ENCODE assay signal across 15 cellular contexts in the genomic region with DNA sequence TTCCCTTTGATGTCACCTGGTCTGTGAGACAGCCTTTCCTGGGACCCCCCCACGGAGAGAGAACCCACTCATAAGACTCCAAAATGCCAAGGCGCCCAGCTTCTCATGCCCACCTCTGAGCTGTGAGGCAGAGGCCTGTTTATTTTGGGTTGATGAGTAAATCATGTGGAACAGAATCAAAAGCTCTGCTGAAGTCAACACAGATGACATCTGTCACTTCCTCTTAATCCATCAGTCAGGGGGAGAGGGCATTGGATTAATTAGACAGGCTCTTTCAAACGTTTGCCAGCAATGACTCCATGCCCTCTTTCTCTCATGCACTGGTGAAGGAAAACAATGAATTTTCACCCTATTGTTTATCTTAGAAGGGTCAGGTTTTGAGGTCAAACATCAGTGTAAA.
DNase-seq lines count a peak whose midpoint lies in the region.
"Had no signal": no experiment of that assay in that cellular context is flagged by ENCODE, and none has a peak within 500 bp of the region (broad histone marks: within the 10 kb centered on the region; RNA-seq: fewer than 3 reads in every experiment).

No MANE protein-coding gene starts in this region.

- H3K36me3 Mint-ChIP-seq in dendritic cell treated with granulocyte-macrophage colony-stimulating factor and Interleukin-4, amounts not matched to agents 40 ng/mL and 50 ng/mL, for 4 days (ENCODE audit: low read depth): no peaks in the 10 kb centered on the region
- H3K36me3 Mint-ChIP-seq: CD4-positive, alpha-beta memory T cell; stimulated activated memory B cell treated with anti-CD40 and anti-IgM and Interleukin-4, amounts not matched to agents 10 μg/mL and 1 μg/mL and 100 μg/mL, for 72 hours had no signal

- DNase-seq in DMS79 (lab: John Stamatoyannopoulos, UW): peak; percentile 66
- DNase-seq in NCI-H2171 treated with DMSO at 0.1 percent for 48 hours (lab: John Stamatoyannopoulos, UW): peak; percentile 89
- peak; percentile 88 for DNase-seq in retina
- DNase-seq in NCI-H146 treated with DMSO at 0.1 percent for 48 hours (lab: John Stamatoyannopoulos, UW; ENCODE audit: unreplicated experiment): no peak
- DNase-seq in stimulated activated CD4-positive, alpha-beta T cell treated with anti-CD3 and anti-CD28 coated beads, Interleukin-12 subunit alpha, Interleukin-12 subunit beta, amount 100 ng/mL, for 4 hours: no peak
- DNase-seq in stimulated activated CD4-positive, alpha-beta T cell treated with anti-CD3 and anti-CD28 coated beads, Interleukin-4, amount 100 ng/mL, for 4 hours: no peak
- DNase-seq: activated CD4-positive, alpha-beta T cell treated with anti-CD3 and anti-CD28 coated beads for 36 hours; activated T-cell treated with anti-CD3 and anti-CD28 coated beads, Interleukin-2, amount 50 U/mL, for 1 hour; CD4-positive, alpha-beta memory T cell; islet precursor cell; mucosa of descending colon; OCI-M1; stimulated activated CD4-positive, alpha-beta T cell treated with anti-CD3 and anti-CD28 coated beads, Interleukin-4, amount 100 ng/mL, for 24 hours had no signal

- no peaks in the 10 kb centered on the region for H3K9me3 Mint-ChIP-seq in dendritic cell treated with granulocyte-macrophage colony-stimulating factor and Interleukin-4, amounts not matched to agents 40 ng/mL and 50 ng/mL, for 4 days
- H3K9me3 Mint-ChIP-seq: CD4-positive, alpha-beta memory T cell; stimulated activated memory B cell treated with anti-CD40 and anti-IgM and Interleukin-4, amounts not matched to agents 10 μg/mL and 1 μg/mL and 100 μg/mL, for 72 hours had no signal

- H3K27me3 Mint-ChIP-seq in dendritic cell treated with granulocyte-macrophage colony-stimulating factor and Interleukin-4, amounts not matched to agents 40 ng/mL and 50 ng/mL, for 4 days: peaks cover 27% of the 10 kb centered on the region

- peaks cover 39% of the 10 kb centered on the region for H3K4me1 Mint-ChIP-seq in dendritic cell treated with granulocyte-macrophage colony-stimulating factor and Interleukin-4, amounts not matched to agents 40 ng/mL and 50 ng/mL, for 4 days (ENCODE audit: low read depth)
- H3K4me1 Mint-ChIP-seq: activated CD4-positive, alpha-beta T cell treated with anti-CD3 and anti-CD28 coated beads for 36 hours; CD4-positive, alpha-beta memory T cell had no signal

- peak overlapping the region; percentile 7 for H3K27ac Mint-ChIP-seq in dendritic cell treated with granulocyte-macrophage colony-stimulating factor and Interleukin-4, amounts not matched to agents 40 ng/mL and 50 ng/mL, for 4 days
- H3K27ac Mint-ChIP-seq: activated CD4-positive, alpha-beta T cell treated with anti-CD3 and anti-CD28 coated beads for 36 hours; CD4-positive, alpha-beta memory T cell; stimulated activated memory B cell treated with anti-CD40 and anti-IgM and Interleukin-4, amounts not matched to agents 10 μg/mL and 1 μg/mL and 100 μg/mL, for 72 hours had no signal

- intact Hi-C loops in dendritic cell treated with granulocyte-macrophage colony-stimulating factor and Interleukin-4, amounts not matched to agents 40 ng/mL and 50 ng/mL, for 4 days (cut with micrococcal nuclease): no loop called here

- H3K4me3 Mint-ChIP-seq in dendritic cell treated with granulocyte-macrophage colony-stimulating factor and Interleukin-4, amounts not matched to agents 40 ng/mL and 50 ng/mL, for 4 days: no peak overlapping the region
- H3K4me3 Mint-ChIP-seq: activated CD4-positive, alpha-beta T cell treated with anti-CD3 and anti-CD28 coated beads for 36 hours; CD4-positive, alpha-beta memory T cell; stimulated activated memory B cell treated with anti-CD40 and anti-IgM and Interleukin-4, amounts not matched to agents 10 μg/mL and 1 μg/mL and 100 μg/mL, for 72 hours had no signal

Comparison
In these comparisons a context has a peak if more than half of its experiments do, and no peak if none do; other contexts are left out.
1. DNase-seq: peak in DMS79 (single experiment), NCI-H2171 treated with DMSO at 0.1 percent for 48 hours (single experiment) and retina (single experiment); none in NCI-H146 treated with DMSO at 0.1 percent for 48 hours (single experiment), stimulated activated CD4-positive, alpha-beta T cell treated with anti-CD3 and anti-CD28 coated beads, Interleukin-12 subunit alpha, Interleukin-12 subunit beta, amount 100 ng/mL, for 4 hours (single experiment) and stimulated activated CD4-positive, alpha-beta T cell treated with anti-CD3 and anti-CD28 coated beads, Interleukin-4, amount 100 ng/mL, for 4 hours (0 of 2).